In genomic region chr15:74196175-74196574, GRCh38 we compare ENCODE assay signal across 10 cellular contexts. TPM values are rescaled to one million over a fixed set of nuclear protein-coding genes. Genes with fewer than 3 reads are reported as not detected.
A peak's percentile ranks its signal among the peaks of the same experiment; 100 is the strongest.
DNase-seq lines count a peak whose midpoint lies in the region; ATAC-seq and TF ChIP-seq lines count a peak whose summit lies in the region.
"Had no signal": no experiment of that assay in that cellular context is flagged by ENCODE, and none has a peak within 500 bp of the region (broad histone marks: within the 10 kb centered on the region; RNA-seq: fewer than 3 reads in every experiment).

No MANE protein-coding gene starts in this region.

- H3K4me3 ChIP-seq in transverse colon = no peak overlapping the region

- no peak for TF ChIP-seq EP300 in transverse colon (IDR thresholded peaks at IDR 0.05; ENCODE audit: low read depth)

- peak; percentile 33 for DNase-seq in DMS53 (lab: John Stamatoyannopoulos, UW)
- no peak for DNase-seq in DMS53 treated with DMSO at 0.1 percent for 48 hours (lab: John Stamatoyannopoulos, UW; ENCODE audit: unreplicated experiment)
- DNase-seq in SW 1271 (lab: John Stamatoyannopoulos, UW) = peak; percentile 48 to 94
- peak; percentile 80 for DNase-seq in left cardiac atrium
- DNase-seq in transverse colon = peak; percentile 86
- no peak for DNase-seq in HuH-7 (ENCODE audit: low spot score)
- DNase-seq in NCI-H146 (lab: John Stamatoyannopoulos, UW) = no peak
- DNase-seq: 8988T; activated CD4-positive, alpha-beta T cell treated with anti-CD3 and anti-CD28 coated beads for 4 hours had no signal

- no peak for TF ChIP-seq CTCF in transverse colon (IDR thresholded peaks at IDR 0.05)

- H3K4me1 ChIP-seq in transverse colon = peaks cover 0 to 14% (median 6%) of the 10 kb centered on the region in 4 donors

- H3K27me3 ChIP-seq in transverse colon = no peaks in the 10 kb centered on the region

- no peak overlapping the region for H3K27ac ChIP-seq in transverse colon

- WGBS in transverse colon (ENCODE audit: low coverage in 1 of 2), 2 donors = 43% methylated on average over 7 of the region's 7 CpGs; no CpG with 5 or more reads in 1 of the 2 donors

- intact Hi-C loops in left cardiac atrium (cut with DNase I) = no loop called here
- intact Hi-C loops in transverse colon (cut with DNase I; ENCODE audit: low total_unique reads) = no loop called here

- no peaks in the 10 kb centered on the region for H3K36me3 ChIP-seq in transverse colon

- H3K9me3 ChIP-seq in transverse colon = no peaks in the 10 kb centered on the region

- TF ChIP-seq POLR2A in transverse colon (IDR thresholded peaks at IDR 0.05) = no peak

- in situ Hi-C loops in transverse colon (cut with MboI; ENCODE audit: low pct_ligation_motif_present in 1 of 4, low pct_unique_long_range_greater_than_20kb in 1 of 4, low sequenced_read_pairs in 3 of 4) = no loop called here

- ATAC-seq in left cardiac atrium (peak; percentile 29 to 57), HG02852 (IDR thresholded peaks at IDR 0.05; ENCODE audit: unreplicated experiment) (no peak)

RNA-seq across cellular contexts. Expression of gene STRA6, which starts 6.4 kb away (rescaled TPM):
- total RNA-seq in left cardiac atrium = not detected
- not detected for total RNA-seq in transverse colon

RNA-seq across cellular contexts. Expression of gene ISLR, which starts 22.7 kb away (rescaled TPM):
- total RNA-seq in left cardiac atrium = 10 to 100 TPM; 22.8 to 28.2 TPM
- total RNA-seq in transverse colon = 100 to 1,000 TPM in 1 of 4 donors, 10 to 100 TPM in 3; 18.8 to 191 (median 25.5) TPM

RNA-seq across cellular contexts. Expression of gene CCDC33, which starts 40.0 kb away (rescaled TPM):
- total RNA-seq in left cardiac atrium = not detected
- total RNA-seq in transverse colon = under 1 TPM in 1 of 4 donors, not detected in 3; 0.16 TPM

Comparison
In these comparisons a context has a peak if more than half of its experiments do, and no peak if none do; other contexts are left out.
1. DNase-seq: peak in DMS53 (single experiment), SW 1271 (2 of 2), left cardiac atrium (single experiment) and transverse colon (single experiment); none in DMS53 treated with DMSO at 0.1 percent for 48 hours (single experiment), HuH-7 (single experiment) and NCI-H146 (single experiment).